ENCODE assay signal across 28 cellular contexts in the genomic region with DNA sequence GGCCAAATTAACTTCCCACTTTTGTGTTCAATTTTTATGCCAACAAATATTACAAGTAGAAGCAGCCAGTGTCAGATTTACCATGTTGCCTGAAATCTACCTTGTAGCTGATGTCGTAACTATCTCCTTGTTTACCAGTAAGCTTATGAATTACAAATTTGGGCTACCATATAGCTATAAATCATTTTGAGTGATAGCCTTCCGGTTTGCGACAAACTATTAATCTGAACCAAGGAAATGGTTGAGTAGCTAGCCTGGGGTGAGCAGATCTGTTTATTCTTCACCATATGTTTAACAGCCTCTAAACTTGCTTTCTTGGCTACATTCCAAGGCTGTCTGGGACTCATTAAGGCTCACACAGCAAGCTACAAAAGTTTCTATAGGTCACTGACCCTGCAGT.
"Had no signal": no experiment of that assay in that cellular context is flagged by ENCODE, and none has a peak within 500 bp of the region (broad histone marks: within the 10 kb centered on the region; RNA-seq: fewer than 3 reads in every experiment).

No MANE protein-coding gene starts in this region.

- H3K27ac ChIP-seq: coronary artery, esophagus squamous epithelium, gastroesophageal sphincter, sigmoid colon, transverse colon, vagina, WERI-Rb-1 had no signal

- H3K9me3 ChIP-seq: esophagus squamous epithelium, gastroesophageal sphincter, sigmoid colon, transverse colon, vagina had no signal

- H3K36me3 ChIP-seq: esophagus squamous epithelium, gastroesophageal sphincter, sigmoid colon, transverse colon, vagina, WERI-Rb-1 had no signal

- H3K4me3 ChIP-seq: coronary artery, esophagus squamous epithelium, gastroesophageal sphincter, sigmoid colon, smooth muscle cell, transverse colon, vagina had no signal

- H3K27me3 ChIP-seq: esophagus squamous epithelium, gastroesophageal sphincter, sigmoid colon, transverse colon, vagina had no signal

- H3K4me1 ChIP-seq: esophagus squamous epithelium, gastroesophageal sphincter, sigmoid colon, transverse colon, vagina had no signal

- DNase-seq: activated CD4-positive, alpha-beta T cell treated with anti-CD3 and anti-CD28 coated beads, Interleukin-2, amount 10 ng/mL, durations not matched to agents 7 days and 5 days; activated CD4-positive, CD25-positive, alpha-beta regulatory T cell treated with anti-CD3 and anti-CD28 coated beads, Interleukin-2, amount 50 U/mL, for 72 hours; activated CD8-positive, alpha-beta memory T cell treated with anti-CD3 and anti-CD28 coated beads, Interleukin-2, amount 10 ng/mL, durations not matched to agents 7 days and 5 days; activated CD8-positive, alpha-beta T cell treated with anti-CD3 and anti-CD28 coated beads for 36 hours; activated effector memory CD4-positive, alpha-beta T cell treated with anti-CD3 and anti-CD28 coated beads, Interleukin-2, amount 50 U/mL, for 16 hours; activated naive CD4-positive, alpha-beta T cell treated with anti-CD3 and anti-CD28 coated beads, Interleukin-2, amount 10 ng/mL, durations not matched to agents 7 days and 5 days; activated T-cell treated with anti-CD3 and anti-CD28 coated beads for 4 hours; amygdala; cerebellar nuclear complex; endodermal cell; esophagus squamous epithelium; head of caudate nucleus; hypothalamus; left ventricle myocardium superior; mammary epithelial cell; midbrain; natural killer cell; retina; sigmoid colon; stimulated activated CD4-positive, alpha-beta T cell treated with anti-CD3 and anti-CD28 coated beads, Interleukin-15, amount 100 ng/mL, for 24 hours; stimulated activated CD8-positive, alpha-beta memory T cell treated with anti-CD3 and anti-CD28 coated beads, Interleukin-4, amount 100 ng/mL, for 48 hours; stimulated activated naive B cell treated with anti-CD40 and anti-IgM and Interleukin-4, amounts not matched to agents 10 μg/mL and 1 μg/mL and 100 μg/mL, for 72 hours; transverse colon; WERI-Rb-1 had no signal

- ATAC-seq: activated CD8-positive, alpha-beta memory T cell treated with anti-CD3 and anti-CD28 coated beads, Interleukin-2, amount 10 ng/mL, durations not matched to agents 7 days and 5 days; activated CD8-positive, alpha-beta T cell treated with anti-CD3 and anti-CD28 coated beads for 36 hours; gastroesophageal sphincter; left ventricle myocardium superior; natural killer cell; stimulated activated naive B cell treated with anti-CD40 and anti-IgM and Interleukin-4, amounts not matched to agents 10 μg/mL and 1 μg/mL and 100 μg/mL, for 72 hours had no signal
